ENCODE assay signal across 16 cellular contexts in genomic region chr9:110095776-110096175, GRCh38.
DNase-seq lines count a peak whose midpoint lies in the region; ATAC-seq and TF ChIP-seq lines count a peak whose summit lies in the region.
"Had no signal": no experiment of that assay in that cellular context is flagged by ENCODE, and none has a peak within 500 bp of the region (broad histone marks: within the 10 kb centered on the region; RNA-seq: fewer than 3 reads in every experiment).

No MANE protein-coding gene starts in this region.

- no peak for TF ChIP-seq CTCF in chondrocyte (IDR thresholded peaks at IDR 0.05)
- no peak for TF ChIP-seq CTCF in GM23338 (conservative IDR thresholded peaks at IDR 0.05; ENCODE audit: low read depth in 2 of 2)

- H3K4me1 ChIP-seq in right cardiac atrium (ENCODE audit: control insufficient read depth, insufficient read depth, low read length) (peaks cover 15% of the 10 kb centered on the region), GM23338 (ENCODE audit: insufficient read depth) (peaks cover 17% of the 10 kb centered on the region)

- peak in 1 of 2 donors; percentile 68 for ATAC-seq in right cardiac atrium
- ATAC-seq in Right ventricle myocardium inferior: no peak
- ATAC-seq in left lobe of liver: peak; percentile 21
- no peak for ATAC-seq in HG03432 (IDR thresholded peaks at IDR 0.05; ENCODE audit: unreplicated experiment)
- ATAC-seq in GM21717 (IDR thresholded peaks at IDR 0.05; ENCODE audit: unreplicated experiment): no peak
- no peak for ATAC-seq in GM23338
- ATAC-seq in HG03280 (IDR thresholded peaks at IDR 0.05; ENCODE audit: unreplicated experiment): no peak
- ATAC-seq: activated T-helper 17 cell treated with anti-CD3 and anti-CD28 coated beads, Interleukin-2, amount 50 U/mL, for 72 hours; HepG2 had no signal

- no peaks in the 10 kb centered on the region for H3K27me3 ChIP-seq in right cardiac atrium (ENCODE audit: control insufficient read depth, insufficient read depth)
- H3K27me3 ChIP-seq in GM23338 (ENCODE audit: insufficient read depth): no peaks in the 10 kb centered on the region
- H3K27me3 ChIP-seq: hepatocyte, transverse colon had no signal

- H3K79me2 ChIP-seq in GM23338 (replicated peaks; ENCODE audit: insufficient read depth): peaks cover 63% of the 10 kb centered on the region

- H3K9me3 Mint-ChIP-seq in chondrocyte (ENCODE audit: low read depth) (no peaks in the 10 kb centered on the region), GM23338 (no peaks in the 10 kb centered on the region; the same call in 2 of the 3 replicates)
- H3K9me3 Mint-ChIP-seq: activated CD4-positive, alpha-beta memory T cell treated with anti-CD3 and anti-CD28 coated beads for 36 hours; activated T-helper 17 cell treated with anti-CD3 and anti-CD28 coated beads, Interleukin-2, amount 50 U/mL, for 72 hours had no signal

- H3K4me3 Mint-ChIP-seq in chondrocyte (ENCODE audit: unreplicated experiment): no peak overlapping the region
- no peak overlapping the region for H3K4me3 Mint-ChIP-seq in GM23338
- H3K4me3 Mint-ChIP-seq: activated CD4-positive, alpha-beta memory T cell treated with anti-CD3 and anti-CD28 coated beads for 36 hours; activated T-helper 17 cell treated with anti-CD3 and anti-CD28 coated beads, Interleukin-2, amount 50 U/mL, for 72 hours had no signal

- intact Hi-C loops in right cardiac atrium (cut with DNase I) (no loop called here), Right ventricle myocardium inferior (cut with DNase I) (no loop called here)

- no peaks in the 10 kb centered on the region for H3K36me3 ChIP-seq in GM23338 (ENCODE audit: insufficient read depth)
- H3K36me3 ChIP-seq: transverse colon had no signal

- peak overlapping the region; percentile 21 for H3K27ac ChIP-seq in right cardiac atrium (ENCODE audit: low read length)
- H3K27ac ChIP-seq in GM23338 (ENCODE audit: low read depth): no peak overlapping the region
- H3K27ac ChIP-seq: hepatocyte had no signal

- H3K9me3 ChIP-seq in right cardiac atrium (ENCODE audit: control insufficient read depth, low read length): no peaks in the 10 kb centered on the region
- H3K9me3 ChIP-seq: transverse colon had no signal

- 0 out of 2 replicates have a peak, but pooled peaks cover 10% of the 10 kb centered on the region for H4K20me1 ChIP-seq in GM23338 (replicated peaks; ENCODE audit: insufficient read depth)

- H3K4me1 Mint-ChIP-seq in chondrocyte (ENCODE audit: low read depth): peaks cover 49% of the 10 kb centered on the region
- peaks cover 57% of the 10 kb centered on the region for H3K4me1 Mint-ChIP-seq in GM23338

- DNase-seq in right cardiac atrium (no peak), Right ventricle myocardium inferior (ENCODE audit: missing footprints) (no peak), chondrocyte (ENCODE audit: low spot score) (no peak), left lobe of liver (ENCODE audit: low spot score) (no peak), GM23338 (ENCODE audit: low spot score) (no peak)
- DNase-seq: activated CD4-positive, alpha-beta memory T cell treated with anti-CD3 and anti-CD28 coated beads for 36 hours; NCI-H146; NCI-H526 treated with DMSO at 0.1 percent for 48 hours; Right ventricle myocardium superior; transverse colon had no signal

- H2AFZ ChIP-seq in GM23338: no peak overlapping the region
- H2AFZ ChIP-seq: hepatocyte had no signal

- H3K4me2 ChIP-seq in GM23338: no peak overlapping the region
- H3K4me2 ChIP-seq: hepatocyte had no signal

- no peaks in the 10 kb centered on the region for H3K36me3 Mint-ChIP-seq in chondrocyte (ENCODE audit: low read depth)
- peaks cover 4% of the 10 kb centered on the region; the same call in 1 of the 3 replicates for H3K36me3 Mint-ChIP-seq in GM23338 (ENCODE audit: low read depth)
- H3K36me3 Mint-ChIP-seq: activated CD4-positive, alpha-beta memory T cell treated with anti-CD3 and anti-CD28 coated beads for 36 hours had no signal

- H3F3A ChIP-seq in GM23338 (replicated peaks; ENCODE audit: low read depth): no peaks in the 10 kb centered on the region

- H3K27me3 Mint-ChIP-seq in chondrocyte (ENCODE audit: low read depth) (no peaks in the 10 kb centered on the region), GM23338 (ENCODE audit: insufficient read depth, low read depth, poor library complexity) (peaks cover 2% of the 10 kb centered on the region)
- H3K27me3 Mint-ChIP-seq: activated CD4-positive, alpha-beta memory T cell treated with anti-CD3 and anti-CD28 coated beads for 36 hours; activated T-helper 17 cell treated with anti-CD3 and anti-CD28 coated beads, Interleukin-2, amount 50 U/mL, for 72 hours had no signal

- no peaks in the 10 kb centered on the region for H3K9me2 ChIP-seq in GM23338 (ENCODE audit: insufficient read depth)

- H3K27ac Mint-ChIP-seq in chondrocyte (ENCODE audit: unreplicated experiment): peak overlapping the region; percentile 85
- no peak overlapping the region for H3K27ac Mint-ChIP-seq in GM23338
- H3K27ac Mint-ChIP-seq: activated CD4-positive, alpha-beta memory T cell treated with anti-CD3 and anti-CD28 coated beads for 36 hours; activated T-helper 17 cell treated with anti-CD3 and anti-CD28 coated beads, Interleukin-2, amount 50 U/mL, for 72 hours had no signal

- 79% methylated on average over 2 of the region's 2 CpGs for WGBS in right cardiac atrium

- no peak overlapping the region for H3K4me3 ChIP-seq in right cardiac atrium (ENCODE audit: low read length)
- no peak overlapping the region for H3K4me3 ChIP-seq in GM23338
- H3K4me3 ChIP-seq: hepatocyte, transverse colon had no signal

TF ChIP-seq in GM23338, 12 proteins besides CTCF, POLR2A, EP300 and RAD21:
- TF ChIP-seq ZNF462 (CRISPR knock-in tag; IDR thresholded peaks at IDR 0.05): no peak
- no peak for TF ChIP-seq EZH2 (IDR thresholded peaks at IDR 0.05; ENCODE audit: low read depth, unreplicated experiment)
- TF ChIP-seq ZNF331 (CRISPR knock-in tag; IDR thresholded peaks at IDR 0.05; ENCODE audit: low read depth): no peak
- no peak for TF ChIP-seq JUNB (IDR thresholded peaks at IDR 0.05; ENCODE audit: unreplicated experiment)
- no peak for TF ChIP-seq CREB1 (CRISPR knock-in tag; IDR thresholded peaks at IDR 0.05; ENCODE audit: low read depth)
